3 cellular contexts compared by ENCODE assay signal in genomic region chr9:109107402-109108240, GRCh38.
TF ChIP-seq lines count a peak whose summit lies in the region.

No MANE protein-coding gene starts in this region.

TF ChIP-seq in A549, 52 proteins besides CTCF, POLR2A, EP300 and RAD21:
- no peak for TF ChIP-seq FOSL2 (IDR thresholded peaks at IDR 0.05)
- TF ChIP-seq FOSL2 (CRISPR knock-in tag; IDR thresholded peaks at IDR 0.05), result peak; percentile 76
- TF ChIP-seq JUN (IDR thresholded peaks at IDR 0.05), result 0 out of 5 replicates have a peak, but pooled peaks of 1 of the 2 experiments have one; percentile 17
- no peak for TF ChIP-seq ZFP36 (IDR thresholded peaks at IDR 0.05; ENCODE audit: borderline replicate concordance, partially characterized antibody)
- TF ChIP-seq ZNF302 (CRISPR knock-in tag; IDR thresholded peaks at IDR 0.05), result no peak

TF ChIP-seq in HEK293, 187 proteins besides CTCF, POLR2A, EP300 and RAD21 (continues in another document):
- TF ChIP-seq, protein P1, sequence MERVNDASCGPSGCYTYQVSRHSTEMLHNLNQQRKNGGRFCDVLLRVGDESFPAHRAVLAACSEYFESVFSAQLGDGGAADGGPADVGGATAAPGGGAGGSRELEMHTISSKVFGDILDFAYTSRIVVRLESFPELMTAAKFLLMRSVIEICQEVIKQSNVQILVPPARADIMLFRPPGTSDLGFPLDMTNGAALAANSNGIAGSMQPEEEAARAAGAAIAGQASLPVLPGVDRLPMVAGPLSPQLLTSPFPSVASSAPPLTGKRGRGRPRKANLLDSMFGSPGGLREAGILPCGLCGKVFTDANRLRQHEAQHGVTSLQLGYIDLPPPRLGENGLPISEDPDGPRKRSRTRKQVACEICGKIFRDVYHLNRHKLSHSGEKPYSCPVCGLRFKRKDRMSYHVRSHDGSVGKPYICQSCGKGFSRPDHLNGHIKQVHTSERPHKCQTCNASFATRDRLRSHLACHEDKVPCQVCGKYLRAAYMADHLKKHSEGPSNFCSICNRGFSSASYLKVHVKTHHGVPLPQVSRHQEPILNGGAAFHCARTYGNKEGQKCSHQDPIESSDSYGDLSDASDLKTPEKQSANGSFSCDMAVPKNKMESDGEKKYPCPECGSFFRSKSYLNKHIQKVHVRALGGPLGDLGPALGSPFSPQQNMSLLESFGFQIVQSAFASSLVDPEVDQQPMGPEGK (tag by site-specific recombination; IDR thresholded peaks at IDR 0.05), result no peak
- TF ChIP-seq, protein P2, sequence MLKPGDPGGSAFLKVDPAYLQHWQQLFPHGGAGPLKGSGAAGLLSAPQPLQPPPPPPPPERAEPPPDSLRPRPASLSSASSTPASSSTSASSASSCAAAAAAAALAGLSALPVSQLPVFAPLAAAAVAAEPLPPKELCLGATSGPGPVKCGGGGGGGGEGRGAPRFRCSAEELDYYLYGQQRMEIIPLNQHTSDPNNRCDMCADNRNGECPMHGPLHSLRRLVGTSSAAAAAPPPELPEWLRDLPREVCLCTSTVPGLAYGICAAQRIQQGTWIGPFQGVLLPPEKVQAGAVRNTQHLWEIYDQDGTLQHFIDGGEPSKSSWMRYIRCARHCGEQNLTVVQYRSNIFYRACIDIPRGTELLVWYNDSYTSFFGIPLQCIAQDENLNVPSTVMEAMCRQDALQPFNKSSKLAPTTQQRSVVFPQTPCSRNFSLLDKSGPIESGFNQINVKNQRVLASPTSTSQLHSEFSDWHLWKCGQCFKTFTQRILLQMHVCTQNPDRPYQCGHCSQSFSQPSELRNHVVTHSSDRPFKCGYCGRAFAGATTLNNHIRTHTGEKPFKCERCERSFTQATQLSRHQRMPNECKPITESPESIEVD (tag by site-specific recombination; IDR thresholded peaks at IDR 0.05), result peak; percentile 49
- no peak for TF ChIP-seq HOXC10 (CRISPR knock-in tag; IDR thresholded peaks at IDR 0.05)
- no peak for TF ChIP-seq ZNF239 (tag by site-specific recombination; IDR thresholded peaks at IDR 0.05)
- peak; percentile 64; the same call in 1 of the 2 replicates for TF ChIP-seq ZNF600 (tag by site-specific recombination; IDR thresholded peaks at IDR 0.05)
- TF ChIP-seq KLF1 (tag by site-specific recombination; IDR thresholded peaks at IDR 0.05), result no peak
- no peak for TF ChIP-seq ZXDB (tag by site-specific recombination; IDR thresholded peaks at IDR 0.05)
- no peak for TF ChIP-seq ZNF670 (tag by site-specific recombination; IDR thresholded peaks at IDR 0.05; ENCODE audit: low read depth)
- peak; percentile 32; the same call in 1 of the 2 replicates for TF ChIP-seq FEZF1 (tag by site-specific recombination; IDR thresholded peaks at IDR 0.05)
- TF ChIP-seq, protein P3, sequence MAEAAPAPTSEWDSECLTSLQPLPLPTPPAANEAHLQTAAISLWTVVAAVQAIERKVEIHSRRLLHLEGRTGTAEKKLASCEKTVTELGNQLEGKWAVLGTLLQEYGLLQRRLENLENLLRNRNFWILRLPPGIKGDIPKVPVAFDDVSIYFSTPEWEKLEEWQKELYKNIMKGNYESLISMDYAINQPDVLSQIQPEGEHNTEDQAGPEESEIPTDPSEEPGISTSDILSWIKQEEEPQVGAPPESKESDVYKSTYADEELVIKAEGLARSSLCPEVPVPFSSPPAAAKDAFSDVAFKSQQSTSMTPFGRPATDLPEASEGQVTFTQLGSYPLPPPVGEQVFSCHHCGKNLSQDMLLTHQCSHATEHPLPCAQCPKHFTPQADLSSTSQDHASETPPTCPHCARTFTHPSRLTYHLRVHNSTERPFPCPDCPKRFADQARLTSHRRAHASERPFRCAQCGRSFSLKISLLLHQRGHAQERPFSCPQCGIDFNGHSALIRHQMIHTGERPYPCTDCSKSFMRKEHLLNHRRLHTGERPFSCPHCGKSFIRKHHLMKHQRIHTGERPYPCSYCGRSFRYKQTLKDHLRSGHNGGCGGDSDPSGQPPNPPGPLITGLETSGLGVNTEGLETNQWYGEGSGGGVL (tag by site-specific recombination; IDR thresholded peaks at IDR 0.05), result peak; percentile 17; the same call in 1 of the 2 replicates
- no peak for TF ChIP-seq IKZF3 (tag by site-specific recombination; IDR thresholded peaks at IDR 0.05)
- TF ChIP-seq, protein P4, sequence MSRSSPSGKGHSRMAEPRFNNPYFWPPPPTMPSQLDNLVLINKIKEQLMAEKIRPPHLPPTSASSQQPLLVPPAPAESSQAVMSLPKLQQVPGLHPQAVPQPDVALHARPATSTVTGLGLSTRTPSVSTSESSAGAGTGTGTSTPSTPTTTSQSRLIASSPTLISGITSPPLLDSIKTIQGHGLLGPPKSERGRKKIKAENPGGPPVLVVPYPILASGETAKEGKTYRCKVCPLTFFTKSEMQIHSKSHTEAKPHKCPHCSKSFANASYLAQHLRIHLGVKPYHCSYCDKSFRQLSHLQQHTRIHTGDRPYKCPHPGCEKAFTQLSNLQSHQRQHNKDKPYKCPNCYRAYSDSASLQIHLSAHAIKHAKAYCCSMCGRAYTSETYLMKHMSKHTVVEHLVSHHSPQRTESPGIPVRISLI (tag by site-specific recombination; IDR thresholded peaks at IDR 0.05), result 0 out of 2 replicates have a peak, but pooled peaks have one; percentile 31
- TF ChIP-seq, protein P5, sequence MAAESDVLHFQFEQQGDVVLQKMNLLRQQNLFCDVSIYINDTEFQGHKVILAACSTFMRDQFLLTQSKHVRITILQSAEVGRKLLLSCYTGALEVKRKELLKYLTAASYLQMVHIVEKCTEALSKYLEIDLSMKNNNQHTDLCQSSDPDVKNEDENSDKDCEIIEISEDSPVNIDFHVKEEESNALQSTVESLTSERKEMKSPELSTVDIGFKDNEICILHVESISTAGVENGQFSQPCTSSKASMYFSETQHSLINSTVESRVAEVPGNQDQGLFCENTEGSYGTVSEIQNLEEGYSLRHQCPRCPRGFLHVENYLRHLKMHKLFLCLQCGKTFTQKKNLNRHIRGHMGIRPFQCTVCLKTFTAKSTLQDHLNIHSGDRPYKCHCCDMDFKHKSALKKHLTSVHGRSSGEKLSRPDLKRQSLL (tag by site-specific recombination; IDR thresholded peaks at IDR 0.05), result peak; percentile 79
- no peak for TF ChIP-seq ZNF571 (tag by site-specific recombination; IDR thresholded peaks at IDR 0.05)
- no peak for TF ChIP-seq HOXA7 (CRISPR knock-in tag; IDR thresholded peaks at IDR 0.05; ENCODE audit: borderline replicate concordance)
- TF ChIP-seq YY1 (tag by site-specific recombination; IDR thresholded peaks at IDR 0.05), result no peak
- TF ChIP-seq ZNF777 (tag by site-specific recombination; IDR thresholded peaks at IDR 0.05; ENCODE audit: borderline replicate concordance), result no peak
- no peak for TF ChIP-seq ZNF184 (tag by site-specific recombination; IDR thresholded peaks at IDR 0.05)
- no peak for TF ChIP-seq ZSCAN30 (tag by site-specific recombination; IDR thresholded peaks at IDR 0.05)
- peak; percentile 28 for TF ChIP-seq SETDB1 (IDR thresholded peaks at IDR 0.05; ENCODE audit: insufficient read length, low read length)
- TF ChIP-seq ZNF292 (tag by site-specific recombination; IDR thresholded peaks at IDR 0.05; ENCODE audit: borderline replicate concordance, low read depth), result no peak
- TF ChIP-seq ZNF211 (tag by site-specific recombination; IDR thresholded peaks at IDR 0.05; ENCODE audit: low read depth), result no peak
- no peak for TF ChIP-seq ZNF580 (tag by site-specific recombination; IDR thresholded peaks at IDR 0.05)

TF ChIP-seq in HepG2, 621 proteins besides CTCF, POLR2A, EP300 and RAD21:
- TF ChIP-seq FOSL2 (CRISPR knock-in tag; IDR thresholded peaks at IDR 0.05) (peak; percentile 17; the same call in 1 of the 2 replicates), ZSCAN5A (CRISPR knock-in tag; IDR thresholded peaks at IDR 0.05; ENCODE audit: borderline replicate concordance) (no peak)
